1 cellular context compared by ENCODE assay signal in the genomic region with DNA sequence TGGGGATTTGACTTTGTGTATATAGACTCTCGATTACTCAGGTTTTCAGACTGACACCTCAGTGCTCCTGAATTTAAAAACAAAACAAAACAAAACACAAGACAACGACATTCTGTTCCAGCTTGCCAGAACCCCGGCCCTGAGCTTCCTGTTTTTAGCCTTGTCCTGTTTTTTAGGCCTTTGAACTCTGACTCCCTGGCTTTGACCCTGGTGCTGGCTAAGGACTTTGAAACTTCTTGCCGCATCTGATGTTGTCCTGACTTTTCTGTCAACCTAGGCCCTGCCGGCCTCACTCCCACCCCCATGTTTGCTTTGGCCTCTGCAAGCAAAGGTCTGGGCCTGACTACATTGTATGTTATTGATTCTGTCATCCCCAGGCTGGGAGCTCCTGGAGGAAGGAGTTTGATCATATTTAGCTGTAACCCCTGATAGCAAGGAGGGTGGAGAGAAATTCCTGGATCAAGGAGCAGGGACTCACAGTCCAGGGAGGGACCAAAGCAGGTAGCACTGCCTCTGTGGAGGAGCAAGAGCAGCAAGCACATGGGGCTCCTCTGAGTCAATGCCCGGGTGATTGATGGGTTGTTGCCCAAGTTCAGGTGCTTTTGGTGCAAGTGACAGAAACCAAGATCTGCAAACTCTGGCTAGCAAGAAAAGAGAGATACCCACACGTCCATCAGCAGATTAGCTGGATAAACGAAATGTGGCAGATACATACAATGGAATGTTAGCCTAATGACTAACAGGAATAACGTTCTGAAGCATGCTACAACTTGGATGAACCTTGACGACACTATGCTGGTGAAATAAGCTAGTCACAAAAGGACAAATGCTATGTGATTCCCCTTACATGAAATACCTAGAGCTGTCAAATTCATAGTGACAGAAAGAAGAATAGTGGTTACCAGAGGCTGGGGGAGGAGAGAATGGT.
TF ChIP-seq lines count a peak whose summit lies in the region.

No MANE protein-coding gene starts in this region.

TF ChIP-seq in HepG2, 621 proteins besides CTCF, POLR2A, EP300 and RAD21 (continued from another document and continues in another):
- TF ChIP-seq ZNF567 (CRISPR knock-in tag; IDR thresholded peaks at IDR 0.05; ENCODE audit: borderline replicate concordance) (no peak), ARNT2 (CRISPR knock-in tag; IDR thresholded peaks at IDR 0.05; ENCODE audit: low read depth) (peak; percentile 83), ZKSCAN8 (CRISPR knock-in tag; IDR thresholded peaks at IDR 0.05; ENCODE audit: borderline replicate concordance) (peak; percentile 75; the same call in 1 of the 2 replicates), ZNF766 (CRISPR knock-in tag; IDR thresholded peaks at IDR 0.05; ENCODE audit: borderline replicate concordance) (no peak), ZBTB42 (CRISPR knock-in tag; IDR thresholded peaks at IDR 0.05) (peak; percentile 90), CBX5 (CRISPR knock-in tag; IDR thresholded peaks at IDR 0.05; ENCODE audit: borderline replicate concordance) (peak; percentile 89; the same call in 1 of the 2 replicates), NR3C1 (CRISPR knock-in tag; IDR thresholded peaks at IDR 0.05) (no peak), SUZ12 (IDR thresholded peaks at IDR 0.05; ENCODE audit: low read depth, low read length) (no peak), POLR2G (IDR thresholded peaks at IDR 0.05; ENCODE audit: low read depth, low read length) (no peak; the same call in 1 of the 2 replicates), ZNF296 (CRISPR knock-in tag; conservative IDR thresholded peaks at IDR 0.05) (0 out of 2 replicates have a peak, but pooled peaks have one; percentile 19), RBM39 (IDR thresholded peaks at IDR 0.05; ENCODE audit: low read depth, low read length, poor library complexity, severe bottlenecking) (no peak), MYNN (CRISPR knock-in tag; IDR thresholded peaks at IDR 0.05; ENCODE audit: low read depth) (no peak), PCBP1 (IDR thresholded peaks at IDR 0.05; ENCODE audit: borderline replicate concordance, low read depth, low read length) (no peak), ZNF256 (CRISPR knock-in tag; conservative IDR thresholded peaks at IDR 0.05) (no peak), ZC3H13 (CRISPR knock-in tag; IDR thresholded peaks at IDR 0.05) (peak; percentile 62), SRY (CRISPR knock-in tag; IDR thresholded peaks at IDR 0.05) (no peak), ZNF670 (CRISPR knock-in tag; IDR thresholded peaks at IDR 0.05; ENCODE audit: borderline replicate concordance) (peak; percentile 78), MED8 (CRISPR knock-in tag; IDR thresholded peaks at IDR 0.05; ENCODE audit: insufficient replicate concordance) (peak; percentile 93), TBL1XR1 (IDR thresholded peaks at IDR 0.05; ENCODE audit: borderline replicate concordance, low read length, partially characterized antibody) (peak; percentile 99), ZNF451 (CRISPR knock-in tag; IDR thresholded peaks at IDR 0.05) (no peak), PAF1 (CRISPR knock-in tag; IDR thresholded peaks at IDR 0.05) (no peak), ZFP82 (CRISPR knock-in tag; IDR thresholded peaks at IDR 0.05; ENCODE audit: borderline replicate concordance) (no peak), TRAFD1 (CRISPR knock-in tag; IDR thresholded peaks at IDR 0.05; ENCODE audit: borderline replicate concordance) (no peak), MED13 (CRISPR knock-in tag; IDR thresholded peaks at IDR 0.05) (no peak), ZFP90 (CRISPR knock-in tag; IDR thresholded peaks at IDR 0.05; ENCODE audit: borderline replicate concordance) (no peak), ZFX (CRISPR knock-in tag; IDR thresholded peaks at IDR 0.05; ENCODE audit: low read depth) (peak; percentile 90), ZNF160 (CRISPR knock-in tag; IDR thresholded peaks at IDR 0.05) (peak; percentile 72; the same call in 1 of the 2 replicates), NCOA2 (CRISPR knock-in tag; IDR thresholded peaks at IDR 0.05) (peak; percentile 98), HOXA5 (CRISPR knock-in tag; IDR thresholded peaks at IDR 0.05) (0 out of 2 replicates have a peak, but pooled peaks have one; percentile 71), NAIF1 (CRISPR knock-in tag; IDR thresholded peaks at IDR 0.05; ENCODE audit: borderline replicate concordance) (no peak), ZNF687 (CRISPR knock-in tag; IDR thresholded peaks at IDR 0.05) (peak; percentile 43; the same call in 1 of the 2 replicates), WIZ (CRISPR knock-in tag; IDR thresholded peaks at IDR 0.05) (peak; percentile 76), SOX13 (IDR thresholded peaks at IDR 0.05) (peak; percentile 92), SOX13 (CRISPR knock-in tag; conservative IDR thresholded peaks at IDR 0.05 in 1 of 2, IDR thresholded peaks at IDR 0.05 in 1 of 2) (peak in 1 of 2 experiments; percentile 94; a peak in 2 of 4 replicates), DR1 (CRISPR knock-in tag; IDR thresholded peaks at IDR 0.05) (no peak), THAP9 (CRISPR knock-in tag; IDR thresholded peaks at IDR 0.05; ENCODE audit: borderline replicate concordance) (0 out of 2 replicates have a peak, but pooled peaks have one; percentile 36), KLF15 (CRISPR knock-in tag; IDR thresholded peaks at IDR 0.05; ENCODE audit: borderline replicate concordance) (no peak), ATRX (CRISPR knock-in tag; IDR thresholded peaks at IDR 0.05; ENCODE audit: borderline replicate concordance) (no peak)
- TF ChIP-seq, protein P1, sequence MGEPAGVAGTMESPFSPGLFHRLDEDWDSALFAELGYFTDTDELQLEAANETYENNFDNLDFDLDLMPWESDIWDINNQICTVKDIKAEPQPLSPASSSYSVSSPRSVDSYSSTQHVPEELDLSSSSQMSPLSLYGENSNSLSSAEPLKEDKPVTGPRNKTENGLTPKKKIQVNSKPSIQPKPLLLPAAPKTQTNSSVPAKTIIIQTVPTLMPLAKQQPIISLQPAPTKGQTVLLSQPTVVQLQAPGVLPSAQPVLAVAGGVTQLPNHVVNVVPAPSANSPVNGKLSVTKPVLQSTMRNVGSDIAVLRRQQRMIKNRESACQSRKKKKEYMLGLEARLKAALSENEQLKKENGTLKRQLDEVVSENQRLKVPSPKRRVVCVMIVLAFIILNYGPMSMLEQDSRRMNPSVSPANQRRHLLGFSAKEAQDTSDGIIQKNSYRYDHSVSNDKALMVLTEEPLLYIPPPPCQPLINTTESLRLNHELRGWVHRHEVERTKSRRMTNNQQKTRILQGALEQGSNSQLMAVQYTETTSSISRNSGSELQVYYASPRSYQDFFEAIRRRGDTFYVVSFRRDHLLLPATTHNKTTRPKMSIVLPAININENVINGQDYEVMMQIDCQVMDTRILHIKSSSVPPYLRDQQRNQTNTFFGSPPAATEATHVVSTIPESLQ (CRISPR knock-in tag; conservative IDR thresholded peaks at IDR 0.05): no peak; the same call in 1 of the 2 replicates
- TF ChIP-seq, protein P2, sequence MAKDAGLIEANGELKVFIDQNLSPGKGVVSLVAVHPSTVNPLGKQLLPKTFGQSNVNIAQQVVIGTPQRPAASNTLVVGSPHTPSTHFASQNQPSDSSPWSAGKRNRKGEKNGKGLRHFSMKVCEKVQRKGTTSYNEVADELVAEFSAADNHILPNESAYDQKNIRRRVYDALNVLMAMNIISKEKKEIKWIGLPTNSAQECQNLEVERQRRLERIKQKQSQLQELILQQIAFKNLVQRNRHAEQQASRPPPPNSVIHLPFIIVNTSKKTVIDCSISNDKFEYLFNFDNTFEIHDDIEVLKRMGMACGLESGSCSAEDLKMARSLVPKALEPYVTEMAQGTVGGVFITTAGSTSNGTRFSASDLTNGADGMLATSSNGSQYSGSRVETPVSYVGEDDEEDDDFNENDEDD (CRISPR knock-in tag; IDR thresholded peaks at IDR 0.05; ENCODE audit: borderline replicate concordance): no peak
- TF ChIP-seq, protein P3, sequence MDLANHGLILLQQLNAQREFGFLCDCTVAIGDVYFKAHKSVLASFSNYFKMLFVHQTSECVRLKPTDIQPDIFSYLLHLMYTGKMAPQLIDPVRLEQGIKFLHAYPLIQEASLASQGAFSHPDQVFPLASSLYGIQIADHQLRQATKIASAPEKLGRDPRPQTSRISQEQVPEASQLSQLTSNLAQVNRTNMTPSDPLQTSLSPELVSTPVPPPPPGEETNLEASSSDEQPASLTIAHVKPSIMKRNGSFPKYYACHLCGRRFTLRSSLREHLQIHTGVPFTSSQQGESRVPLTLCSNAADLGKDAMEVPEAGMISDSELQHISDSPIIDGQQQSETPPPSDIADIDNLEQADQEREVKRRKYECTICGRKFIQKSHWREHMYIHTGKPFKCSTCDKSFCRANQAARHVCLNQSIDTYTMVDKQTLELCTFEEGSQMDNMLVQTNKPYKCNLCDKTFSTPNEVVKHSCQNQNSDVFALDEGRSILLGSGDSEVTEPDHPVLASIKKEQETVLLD (CRISPR knock-in tag; IDR thresholded peaks at IDR 0.05; ENCODE audit: low read depth): peak; percentile 31; the same call in 1 of the 2 replicates
- TF ChIP-seq, protein P4, sequence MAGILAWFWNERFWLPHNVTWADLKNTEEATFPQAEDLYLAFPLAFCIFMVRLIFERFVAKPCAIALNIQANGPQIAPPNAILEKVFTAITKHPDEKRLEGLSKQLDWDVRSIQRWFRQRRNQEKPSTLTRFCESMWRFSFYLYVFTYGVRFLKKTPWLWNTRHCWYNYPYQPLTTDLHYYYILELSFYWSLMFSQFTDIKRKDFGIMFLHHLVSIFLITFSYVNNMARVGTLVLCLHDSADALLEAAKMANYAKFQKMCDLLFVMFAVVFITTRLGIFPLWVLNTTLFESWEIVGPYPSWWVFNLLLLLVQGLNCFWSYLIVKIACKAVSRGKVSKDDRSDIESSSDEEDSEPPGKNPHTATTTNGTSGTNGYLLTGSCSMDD (CRISPR knock-in tag; IDR thresholded peaks at IDR 0.05): no peak
- TF ChIP-seq, protein P5, sequence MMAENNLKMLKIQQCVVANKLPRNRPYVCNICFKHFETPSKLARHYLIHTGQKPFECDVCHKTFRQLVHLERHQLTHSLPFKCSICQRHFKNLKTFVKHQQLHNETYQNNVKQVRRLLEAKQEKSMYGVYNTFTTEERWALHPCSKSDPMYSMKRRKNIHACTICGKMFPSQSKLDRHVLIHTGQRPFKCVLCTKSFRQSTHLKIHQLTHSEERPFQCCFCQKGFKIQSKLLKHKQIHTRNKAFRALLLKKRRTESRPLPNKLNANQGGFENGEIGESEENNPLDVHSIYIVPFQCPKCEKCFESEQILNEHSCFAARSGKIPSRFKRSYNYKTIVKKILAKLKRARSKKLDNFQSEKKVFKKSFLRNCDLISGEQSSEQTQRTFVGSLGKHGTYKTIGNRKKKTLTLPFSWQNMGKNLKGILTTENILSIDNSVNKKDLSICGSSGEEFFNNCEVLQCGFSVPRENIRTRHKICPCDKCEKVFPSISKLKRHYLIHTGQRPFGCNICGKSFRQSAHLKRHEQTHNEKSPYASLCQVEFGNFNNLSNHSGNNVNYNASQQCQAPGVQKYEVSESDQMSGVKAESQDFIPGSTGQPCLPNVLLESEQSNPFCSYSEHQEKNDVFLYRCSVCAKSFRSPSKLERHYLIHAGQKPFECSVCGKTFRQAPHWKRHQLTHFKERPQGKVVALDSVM (CRISPR knock-in tag; IDR thresholded peaks at IDR 0.05): peak; percentile 90
